ENCODE assay signal across 18 cellular contexts in genomic region chr20:63186528-63187316, GRCh38. TPM values are rescaled to one million over a fixed set of nuclear protein-coding genes. Genes with fewer than 3 reads are reported as not detected.
A peak's percentile ranks its signal among the peaks of the same experiment; 100 is the strongest.
DNase-seq lines count a peak whose midpoint lies in the region; ATAC-seq, FAIRE-seq and TF ChIP-seq lines count a peak whose summit lies in the region.
"Had no signal": no experiment of that assay in that cellular context is flagged by ENCODE, and none has a peak within 500 bp of the region (broad histone marks: within the 10 kb centered on the region; RNA-seq: fewer than 3 reads in every experiment).

No MANE protein-coding gene starts in this region.

- DNase-seq in MCF 10A (ENCODE audit: unreplicated experiment) (peak; percentile 66), breast epithelium (ENCODE audit: low spot score in 2 of 2) (no peak), NCI-H460 (ENCODE audit: extremely low read depth, low read depth) (peak; percentile 26), fibroblast of pulmonary artery (ENCODE audit: low read depth) (no peak), urothelium cell line (ENCODE audit: low spot score) (peak; percentile 83), NCI-H1092 treated with DMSO at 0.1 percent for 48 hours (lab: John Stamatoyannopoulos, UW) (no peak), DMS79 (lab: John Stamatoyannopoulos, UW) (no peak)
- DNase-seq: activated CD4-positive, alpha-beta T cell treated with anti-CD3 and anti-CD28 coated beads, Interleukin-2, amount 50 U/mL, for 1 hour; caudate nucleus; GDM1; midbrain; NCI-H2081 treated with DMSO at 0.1 percent for 48 hours; OCI-M1; stimulated activated CD8-positive, alpha-beta memory T cell treated with anti-CD3 and anti-CD28 coated beads, Interleukin-4, amount 100 ng/mL, for 48 hours; upper lobe of right lung had no signal

- no peak overlapping the region for H3K27ac ChIP-seq in breast epithelium
- H3K27ac ChIP-seq: upper lobe of right lung had no signal

- TF ChIP-seq CTCF in MCF 10A (IDR thresholded peaks at IDR 0.05; ENCODE audit: unreplicated experiment): peak; percentile 37
- TF ChIP-seq CTCF in breast epithelium (IDR thresholded peaks at IDR 0.05): no peak
- TF ChIP-seq CTCF in fibroblast of pulmonary artery (IDR thresholded peaks at IDR 0.05; ENCODE audit: low read length, missing control alignments): peak; percentile 2

- no peaks in the 10 kb centered on the region for H3K9me3 Mint-ChIP-seq in MCF 10A (ENCODE audit: unreplicated experiment)
- H3K9me3 Mint-ChIP-seq: activated T-helper 1 cell treated with anti-CD3 and anti-CD28 coated beads, Interleukin-12 subunit alpha, Interleukin-12 subunit beta, Interleukin-2, Interleukin-4 antibody, amounts not matched to agents 30 ng/mL and 10 ng/mL and 1 ng/mL, durations not matched to agents 14 hours and 24 hours and 36 hours had no signal

- H3K4me3 ChIP-seq in breast epithelium: no peak overlapping the region
- no peak overlapping the region for H3K4me3 ChIP-seq in fibroblast of pulmonary artery (replicated peaks; ENCODE audit: low read depth, low read length)
- H3K4me3 ChIP-seq: upper lobe of right lung had no signal

- H3K9me3 ChIP-seq in breast epithelium: no peaks in the 10 kb centered on the region
- H3K9me3 ChIP-seq: upper lobe of right lung had no signal

- H3K36me3 ChIP-seq in breast epithelium: no peaks in the 10 kb centered on the region
- H3K36me3 ChIP-seq: upper lobe of right lung had no signal

- intact Hi-C loops in MCF 10A (cut with micrococcal nuclease): no loop called here
- intact Hi-C loops in breast epithelium (cut with DNase I; ENCODE audit: low total_unique reads): no loop called here

- ATAC-seq in HG03565 (IDR thresholded peaks at IDR 0.05; ENCODE audit: unreplicated experiment): no peak
- ATAC-seq: upper lobe of right lung had no signal

- no peaks in the 10 kb centered on the region for H3K4me1 ChIP-seq in breast epithelium
- H3K4me1 ChIP-seq: upper lobe of right lung had no signal

- H3K4me3 Mint-ChIP-seq in MCF 10A (ENCODE audit: unreplicated experiment): no peak overlapping the region
- H3K4me3 Mint-ChIP-seq: activated T-helper 1 cell treated with anti-CD3 and anti-CD28 coated beads, Interleukin-12 subunit alpha, Interleukin-12 subunit beta, Interleukin-2, Interleukin-4 antibody, amounts not matched to agents 30 ng/mL and 10 ng/mL and 1 ng/mL, durations not matched to agents 14 hours and 24 hours and 36 hours had no signal

- no peaks in the 10 kb centered on the region for H3K27me3 Mint-ChIP-seq in MCF 10A (ENCODE audit: insufficient read depth, unreplicated experiment)

- FAIRE-seq in urothelium cell line (lab: Jason Lieb, UNC): no peak

- peaks cover 0 to 27% of the 10 kb centered on the region in 2 donors for H3K27me3 ChIP-seq in breast epithelium

- H3K36me3 Mint-ChIP-seq in MCF 10A (ENCODE audit: insufficient read depth, unreplicated experiment): no peaks in the 10 kb centered on the region

- H3K4me1 Mint-ChIP-seq in MCF 10A (ENCODE audit: insufficient read depth, unreplicated experiment): peaks cover 18% of the 10 kb centered on the region

- POLR2A ChIA-PET in MCF 10A (lab: Yijun Ruan, JAX): no interaction called here

- H3K27ac Mint-ChIP-seq in MCF 10A (ENCODE audit: low read depth, unreplicated experiment): no peak overlapping the region
- H3K27ac Mint-ChIP-seq: activated T-helper 1 cell treated with anti-CD3 and anti-CD28 coated beads, Interleukin-12 subunit alpha, Interleukin-12 subunit beta, Interleukin-2, Interleukin-4 antibody, amounts not matched to agents 30 ng/mL and 10 ng/mL and 1 ng/mL, durations not matched to agents 14 hours and 24 hours and 36 hours had no signal

- CTCF ChIA-PET in MCF 10A (lab: Yijun Ruan, JAX): interaction anchor here (0.6 to 2.1 kb wide), 4 partner anchors 12 to 36 kb away, joined by 3 to 8 read pairs (median 4); no protein-coding TSS in a partner anchor

- no TSS peak for BruUV-seq in MCF 10A (replicated peaks; lab: Mats Ljungman, UMichigan)

- TF ChIP-seq POLR2A in breast epithelium (IDR thresholded peaks at IDR 0.05): no peak

RNA-seq across cellular contexts. Expression of gene YTHDF1, which starts 29.2 kb away (rescaled TPM):
- 47.1 and 49.5 TPM in 2 replicates for total RNA-seq in MCF 10A (2022)
- 10 to 100 TPM; 23.0 to 32.8 (median 28.2) TPM for total RNA-seq in breast epithelium
- 19.0 and 21.1 TPM in 2 replicates for total RNA-seq in NCI-H460 (2014; rRNA removed; shearing (Covaris generic))
- 24.9 and 34.6 TPM in 2 replicates for polyA plus RNA-seq in NCI-H460 (2014; cell fraction: nucleus; rRNA removed)

RNA-seq across cellular contexts. Expression of gene BIRC7, which starts 49.0 kb away (rescaled TPM):
- not detected in 2 replicates for total RNA-seq in MCF 10A (2022)
- 1 to 10 TPM in 1 of 3 donors, under 1 TPM in 1, not detected in 1; 0.32 to 1.2 TPM for total RNA-seq in breast epithelium
- 0.57 TPM in 1 of 2 replicates, not detected in the other for total RNA-seq in NCI-H460 (2014; rRNA removed; shearing (Covaris generic))
- polyA plus RNA-seq in NCI-H460 (2014; cell fraction: nucleus; rRNA removed): 1.1 and 4.2 TPM in 2 replicates
- total RNA-seq: activated T-helper 1 cell treated with anti-CD3 and anti-CD28 coated beads, Interleukin-12 subunit alpha, Interleukin-12 subunit beta, Interleukin-2, Interleukin-4 antibody, amounts not matched to agents 30 ng/mL and 10 ng/mL and 1 ng/mL, durations not matched to agents 14 hours and 24 hours and 36 hours; T-helper 2 cell treated with Interferon-gamma antibody and Interleukin-4, amounts not matched to agents 100 ng/mL and 5 ng/mL, for 36 hours had no signal

Comparison
In these comparisons a context has a peak if more than half of its experiments do, and no peak if none do; other contexts are left out.
1. DNase-seq: peak in MCF 10A (single experiment), NCI-H460 (single experiment) and urothelium cell line (single experiment); none in breast epithelium (0 of 2), fibroblast of pulmonary artery (single experiment), NCI-H1092 treated with DMSO at 0.1 percent for 48 hours (single experiment) and DMS79 (single experiment).
2. CTCF ChIP-seq: peak in MCF 10A (single experiment) and fibroblast of pulmonary artery (single experiment); none in breast epithelium (0 of 3).